Comparison of ENCODE assay signal across 7 cellular contexts in the genomic region with DNA sequence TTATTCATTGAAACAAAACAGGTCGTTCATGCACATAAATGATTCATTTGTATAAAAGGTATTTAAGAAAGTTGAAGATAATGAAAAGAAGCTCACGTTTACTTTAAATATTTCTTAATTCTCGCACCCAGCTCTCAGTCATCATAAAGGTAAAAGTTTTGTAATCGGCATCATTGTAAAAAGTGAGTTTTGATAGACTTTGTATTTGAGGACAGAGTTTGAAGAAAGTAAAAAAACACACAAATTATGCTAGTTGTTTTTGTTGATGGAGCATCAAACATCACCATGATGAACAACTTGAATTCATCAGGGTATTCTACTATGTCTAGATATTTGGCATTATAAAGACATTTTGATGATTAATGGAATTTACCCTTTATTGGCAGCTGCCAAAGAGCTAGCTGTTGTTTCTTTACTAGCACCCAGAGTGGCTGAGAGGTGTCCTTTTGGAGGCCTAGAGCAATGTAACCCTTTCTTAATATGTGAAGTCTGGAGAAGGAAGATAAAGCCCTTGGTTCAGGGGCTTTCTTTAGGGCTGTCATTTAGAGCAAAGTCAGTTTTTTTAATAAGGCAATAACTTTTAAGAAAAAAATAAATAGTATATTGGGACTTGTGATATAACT. TPM values are rescaled to one million over a fixed set of nuclear protein-coding genes. Genes with fewer than 3 reads are reported as not detected.
"Had no signal": no experiment of that assay in that cellular context is flagged by ENCODE, and none has a peak within 500 bp of the region (broad histone marks: within the 10 kb centered on the region; RNA-seq: fewer than 3 reads in every experiment).

No MANE protein-coding gene starts in this region.

- DNase-seq: H9, HCEC 1CT had no signal

- H3K4me3 ChIP-seq: GM23338 had no signal

- FAIRE-seq: H1, H54, HTR-8/SVneo had no signal

- H3K4me2 ChIP-seq: GM23338 had no signal

- ATAC-seq: GM23338 had no signal

- H2AFZ ChIP-seq: GM23338 had no signal

RNA-seq across cellular contexts. Expression of gene SYNE3, which starts 25.6 kb away (rescaled TPM):
- total RNA-seq: H1, HT-29 had no signal
